ENCODE assay signal across 28 cellular contexts in genomic region chr17:2704890-2705248, GRCh38. TPM values are rescaled to one million over a fixed set of nuclear protein-coding genes. Genes with fewer than 3 reads are reported as not detected.
DNase-seq lines count a peak whose midpoint lies in the region; ATAC-seq, FAIRE-seq and TF ChIP-seq lines count a peak whose summit lies in the region.
"Had no signal": no experiment of that assay in that cellular context is flagged by ENCODE, and none has a peak within 500 bp of the region (broad histone marks: within the 10 kb centered on the region; RNA-seq: fewer than 3 reads in every experiment).

No MANE protein-coding gene starts in this region.

- H3K27ac Mint-ChIP-seq in CD4-positive, alpha-beta memory T cell = peak overlapping the region in 4 of 7 donors; percentile 57 to 78 (median 66)
- H3K27ac Mint-ChIP-seq: activated CD4-positive, alpha-beta memory T cell treated with anti-CD3 and anti-CD28 coated beads for 36 hours; stimulated activated naive CD8-positive, alpha-beta T cell treated with anti-CD3 and anti-CD28 coated beads, Interleukin-15, Interleukin-2, amounts not matched to agents 100 ng/mL and 50 ng/mL, for 24 hours had no signal

- no peak overlapping the region for H3K14ac ChIP-seq in H1 (ENCODE audit: insufficient read length)

- H4K91ac ChIP-seq in H1 (replicated peaks; ENCODE audit: insufficient read length, low read length) = no peak overlapping the region

- peaks cover 9 to 49% of the 10 kb centered on the region in 2 experiments; a peak in 3 of 4 replicates for H3K79me2 ChIP-seq in H1 (ENCODE audit: control insufficient read depth in 1 of 2, insufficient read depth in 2 of 2, low read length in 2 of 2)

- H3K56ac ChIP-seq in H1 (replicated peaks; ENCODE audit: insufficient read length, low read depth, low read length) = no peak overlapping the region

- H4K8ac ChIP-seq in H1 (ENCODE audit: extremely low read depth, insufficient read depth, low read length) = peak overlapping the region; percentile 3; the same call in 1 of the 2 replicates

- H3K27me3 Mint-ChIP-seq in CD4-positive, alpha-beta memory T cell = no peaks in the 10 kb centered on the region
- H3K27me3 Mint-ChIP-seq: activated CD4-positive, alpha-beta memory T cell treated with anti-CD3 and anti-CD28 coated beads for 36 hours; central memory CD8-positive, alpha-beta T cell; naive B cell; stimulated activated naive CD8-positive, alpha-beta T cell treated with anti-CD3 and anti-CD28 coated beads, Interleukin-15, Interleukin-2, amounts not matched to agents 100 ng/mL and 50 ng/mL, for 24 hours had no signal

- no peak overlapping the region for H3K4me3 Mint-ChIP-seq in CD4-positive, alpha-beta memory T cell
- H3K4me3 Mint-ChIP-seq: activated CD4-positive, alpha-beta memory T cell treated with anti-CD3 and anti-CD28 coated beads for 36 hours; central memory CD8-positive, alpha-beta T cell; naive B cell; stimulated activated naive CD8-positive, alpha-beta T cell treated with anti-CD3 and anti-CD28 coated beads, Interleukin-15, Interleukin-2, amounts not matched to agents 100 ng/mL and 50 ng/mL, for 24 hours had no signal

- no peak for TF ChIP-seq POLR2A in H1 (IDR thresholded peaks at IDR 0.05; ENCODE audit: control extremely low read depth in 1 of 2, low read depth in 2 of 2, low read length in 2 of 2)

- no peaks in the 10 kb centered on the region for H3K23me2 ChIP-seq in H1 (ENCODE audit: low read depth, low read length)

- H4K5ac ChIP-seq in H1 (ENCODE audit: insufficient read length, low read depth, low read length) = no peak overlapping the region

- no peaks in the 10 kb centered on the region for H3K27me3 ChIP-seq in CD4-positive, alpha-beta memory T cell (ENCODE audit: insufficient read depth, low read length)
- no peaks in the 10 kb centered on the region for H3K27me3 ChIP-seq in H1 (replicated peaks in 1 of 4; ENCODE audit: control insufficient read depth in 3 of 4, extremely low read depth in 1 of 4, insufficient read depth in 3 of 4, low read length in 3 of 4)
- no peaks in the 10 kb centered on the region for H3K27me3 ChIP-seq in psoas muscle (ENCODE audit: insufficient read depth in 3 of 3, low read length in 2 of 3)
- H3K27me3 ChIP-seq: heart right ventricle, pancreas, right atrium auricular region, thyroid gland had no signal

- no peak overlapping the region for H2AK5ac ChIP-seq in H1 (ENCODE audit: low read depth, low read length)

- peaks cover 7 to 24% of the 10 kb centered on the region in 2 donors for H3K36me3 Mint-ChIP-seq in CD4-positive, alpha-beta memory T cell
- H3K36me3 Mint-ChIP-seq: naive B cell had no signal

- FAIRE-seq in H1 (lab: Jason Lieb, UNC) = no peak
- FAIRE-seq: D721Med, pancreas had no signal

- intact Hi-C loops in CD4-positive, alpha-beta memory T cell (cut with micrococcal nuclease) = no loop called here
- intact Hi-C loops in psoas muscle (cut with DNase I) = loop anchor here (5.0 to 10.0 kb wide), 3 partner anchors 190 to 288 kb away; partner anchors contain the start of gene METTL16 (in 2 of the 2)

- H2BK20ac ChIP-seq in H1 (ENCODE audit: low read length) = no peak overlapping the region

- no peak overlapping the region for H3K4ac ChIP-seq in H1 (replicated peaks; ENCODE audit: insufficient read length, low read depth, low read length)

- no peak overlapping the region for H2BK12ac ChIP-seq in H1 (ENCODE audit: low read depth, low read length)

- H3K4me1 ChIP-seq in CD4-positive, alpha-beta memory T cell (ENCODE audit: insufficient read depth, low read length) = peaks cover 21% of the 10 kb centered on the region
- H3K4me1 ChIP-seq in HEK293 (ENCODE audit: control insufficient read depth, insufficient read depth, low read length) = peaks cover 13% of the 10 kb centered on the region
- H3K4me1 ChIP-seq in H1 (replicated peaks in 1 of 4; ENCODE audit: control insufficient read depth in 3 of 4, insufficient read depth in 4 of 4, low read length in 3 of 4) = peaks cover 4 to 17% (median 10%) of the 10 kb centered on the region in 4 experiments; a peak in 6 of 7 replicates
- H3K4me1 ChIP-seq in psoas muscle = peaks cover 47% of the 10 kb centered on the region

- no peak overlapping the region for H2AFZ ChIP-seq in H1 (ENCODE audit: low read length)

- H2BK5ac ChIP-seq in H1 (ENCODE audit: low read depth, low read length) = no peak overlapping the region

- no peak overlapping the region for H3K18ac ChIP-seq in H1 (ENCODE audit: extremely low read depth, low read length)

- WGBS in H1 (ENCODE audit: extremely low coverage in 1 of 2, insufficient coverage in 1 of 2, insufficient read length in 1 of 2, insufficient replicate concordance in 2 of 2, low coverage in 1 of 2, low lambda C conversion rate in 2 of 2, missing lambda C conversion rate in 1 of 2), 2 experiments = 100% methylated on average over 3 of the region's 4 CpGs; no CpG with 5 or more reads in 1 of the 2 experiments
- 49 to 60% (median 54%) methylated on average over 4 of the region's 4 CpGs for WGBS in psoas muscle, 3 donors

- H3K4me2 ChIP-seq in H1 (ENCODE audit: insufficient read depth in 1 of 2, low read depth in 2 of 2, low read length in 2 of 2) = no peak overlapping the region

- TF ChIP-seq EP300 in H1 (IDR thresholded peaks at IDR 0.05; ENCODE audit: borderline replicate concordance in 1 of 2, low read depth in 2 of 2, low read length in 2 of 2) = no peak

- H3K4me3 ChIP-seq in CD4-positive, alpha-beta memory T cell (ENCODE audit: low read length in 2 of 2) = no peak overlapping the region
- H3K4me3 ChIP-seq in HEK293 (ENCODE audit: low read depth, low read length) (no peak overlapping the region), H1 (ENCODE audit: extremely low read depth in 1 of 4, insufficient read depth in 2 of 4, low read depth in 3 of 4, low read length in 4 of 4) (no peak overlapping the region), psoas muscle (no peak overlapping the region)
- H3K4me3 ChIP-seq: pancreas, right atrium auricular region, thyroid gland had no signal

- H3K9me3 ChIP-seq in CD4-positive, alpha-beta memory T cell (ENCODE audit: control insufficient read depth in 1 of 2, low read length in 2 of 2) = no peaks in the 10 kb centered on the region
- H3K9me3 ChIP-seq in HEK293 (ENCODE audit: control insufficient read depth, insufficient read depth, low read depth, low read length) = no peaks in the 10 kb centered on the region
- no peaks in the 10 kb centered on the region for H3K9me3 ChIP-seq in H1 (ENCODE audit: insufficient read depth in 2 of 2, low read depth in 1 of 2, low read length in 1 of 2)
- no peaks in the 10 kb centered on the region for H3K9me3 ChIP-seq in psoas muscle
- H3K9me3 ChIP-seq: heart right ventricle, pancreas, right atrium auricular region, thyroid gland had no signal

- TF ChIP-seq RAD21 in H1 (IDR thresholded peaks at IDR 0.05 in 1 of 2, conservative IDR thresholded peaks at IDR 0.05 in 1 of 2; ENCODE audit: low read depth in 2 of 2, low read length in 2 of 2) = no peak

- CTCF ChIA-PET in CD4-positive, alpha-beta memory T cell (lab: Charles Lee; ENCODE audit: partially characterized antibody) = no interaction called here
- CTCF ChIA-PET in HEK293 (lab: Yijun Ruan, JAX) (interaction anchor here (1.0 kb wide), 1 partner anchor 81 kb away, joined by 4 read pairs; no protein-coding TSS in a partner anchor), H1 (lab: Charles Lee; ENCODE audit: partially characterized antibody) (interaction anchor here (0.6 to 1.4 kb wide), 5 partner anchors 9 to 303 kb away, joined by 3 read pairs; no protein-coding TSS in a partner anchor)

- H3K9me3 Mint-ChIP-seq in CD4-positive, alpha-beta memory T cell = no peaks in the 10 kb centered on the region
- H3K9me3 Mint-ChIP-seq: activated CD4-positive, alpha-beta memory T cell treated with anti-CD3 and anti-CD28 coated beads for 36 hours; central memory CD8-positive, alpha-beta T cell; naive B cell; stimulated activated naive CD8-positive, alpha-beta T cell treated with anti-CD3 and anti-CD28 coated beads, Interleukin-15, Interleukin-2, amounts not matched to agents 100 ng/mL and 50 ng/mL, for 24 hours had no signal

- peaks cover 5 to 35% of the 10 kb centered on the region in 2 experiments for H4K20me1 ChIP-seq in H1 (replicated peaks in 1 of 2; ENCODE audit: control insufficient read depth in 1 of 2, insufficient read depth in 2 of 2, low read length in 2 of 2)

- TF ChIP-seq CTCF in HEK293 (tag by site-specific recombination; IDR thresholded peaks at IDR 0.05) (no peak), H1 (IDR thresholded peaks at IDR 0.05; ENCODE audit: control extremely low read depth in 1 of 3, insufficient read depth in 1 of 3, low read depth in 1 of 3, low read length in 3 of 3) (no peak), psoas muscle (IDR thresholded peaks at IDR 0.05) (no peak)

- H3K27ac ChIP-seq in CD4-positive, alpha-beta memory T cell (ENCODE audit: low read depth, low read length) = no peak overlapping the region
- H3K27ac ChIP-seq in HEK293 (ENCODE audit: extremely low read depth, low read depth, low read length) (no peak overlapping the region), H1 (ENCODE audit: low read depth, low read length) (no peak overlapping the region), psoas muscle (peak overlapping the region; percentile 16)
- H3K27ac ChIP-seq: pancreas, thyroid gland had no signal

- H3K79me1 ChIP-seq in H1 (ENCODE audit: low read depth, low read length) = peaks cover 12% of the 10 kb centered on the region

- no peak for DNase-seq in CD4-positive, alpha-beta memory T cell
- DNase-seq in H1 (ENCODE audit: low read depth in 1 of 2, low spot score in 2 of 2) (no peak), psoas muscle (peak in 1 of 2 donors; percentile 41), amniotic stem cell (lab: John Stamatoyannopoulos, UW) (no peak), NCI-H510A treated with DMSO at 0.1 percent for 48 hours (lab: John Stamatoyannopoulos, UW) (no peak), DMS53 treated with DMSO at 0.1 percent for 48 hours (lab: John Stamatoyannopoulos, UW; ENCODE audit: unreplicated experiment) (no peak)
- DNase-seq: activated CD4-positive, alpha-beta memory T cell treated with anti-CD3 and anti-CD28 coated beads for 36 hours; activated CD4-positive, CD25-positive, alpha-beta regulatory T cell; activated T-cell treated with anti-CD3 and anti-CD28 coated beads for 4 hours; anterior cingulate cortex; C1 segment of cervical spinal cord; heart right ventricle; naive B cell; NCI-H2029 treated with DMSO at 0.1 percent for 48 hours; OCI-M1; stimulated activated CD4-positive, alpha-beta T cell treated with anti-CD3 and anti-CD28 coated beads, Interleukin-4, amount 100 ng/mL, for 1 hour; T1000; thyroid gland had no signal

- H3K4me1 Mint-ChIP-seq in CD4-positive, alpha-beta memory T cell = peaks cover 13 to 28% (median 22%) of the 10 kb centered on the region in 4 donors

- no peak overlapping the region; a peak in 1 of 7 replicates for H3K9ac ChIP-seq in H1 (replicated peaks in 1 of 4; ENCODE audit: extremely low read depth in 1 of 4, low read depth in 3 of 4, low read length in 3 of 4)

- ATAC-seq in psoas muscle = no peak
- no peak for ATAC-seq in GM19452 (IDR thresholded peaks at IDR 0.05; ENCODE audit: unreplicated experiment)
- ATAC-seq: heart right ventricle, pancreas had no signal

- no peak overlapping the region for H2BK120ac ChIP-seq in H1 (replicated peaks; ENCODE audit: low read depth, low read length)

- no peak overlapping the region for H3K23ac ChIP-seq in H1 (ENCODE audit: insufficient read length)

- no peak overlapping the region for H2BK15ac ChIP-seq in H1 (ENCODE audit: low read length)

- peaks cover 9% of the 10 kb centered on the region for H3K36me3 ChIP-seq in CD4-positive, alpha-beta memory T cell (ENCODE audit: insufficient read depth, low read length)
- H3K36me3 ChIP-seq in HEK293 (ENCODE audit: control insufficient read depth in 2 of 2, insufficient read depth in 1 of 2, low read length in 2 of 2) (peaks cover 4 to 47% of the 10 kb centered on the region in 2 experiments; a peak in 2 of 3 replicates), H1 (ENCODE audit: control insufficient read depth in 2 of 4, insufficient read depth in 4 of 4, low read length in 3 of 4) (peaks cover 0 to 19% (median 12%) of the 10 kb centered on the region in 4 experiments; a peak in 7 of 8 replicates), psoas muscle (ENCODE audit: insufficient read depth in 1 of 2, low read depth in 1 of 2) (peaks cover 3 to 45% of the 10 kb centered on the region in 2 donors)

- POLR2A ChIA-PET in CD4-positive, alpha-beta memory T cell (lab: Charles Lee; ENCODE audit: partially characterized antibody) = no interaction called here
- POLR2A ChIA-PET in HEK293 (lab: Yijun Ruan, JAX) (interaction anchor here (1.3 kb wide), 1 partner anchor 194 kb away, joined by 3 read pairs; no protein-coding TSS in a partner anchor), H1 (lab: Charles Lee; ENCODE audit: partially characterized antibody) (interaction anchor here (0.9 to 1.3 kb wide), 3 partner anchors 10 to 34 kb away, joined by 3 to 5 read pairs (median 4); no protein-coding TSS in a partner anchor)

RNA-seq across cellular contexts. Expression of gene CLUH, which starts 6.7 kb away (rescaled TPM):
- 10 to 100 TPM; 43.5 to 44.1 TPM for total RNA-seq in CD4-positive, alpha-beta memory T cell
- polyA plus RNA-seq in CD4-positive, alpha-beta memory T cell = 10 to 100 TPM in 1 of 2 donors, 1 to 10 TPM in 1; 5.5 to 14.7 TPM
- total RNA-seq in H1 (2021; fragmentation: NEBNext Ultra II Directional; extraction: Animal tissue kit (Norgen Biotek cat#: 25700)) = 93.6 and 98.6 TPM in 2 replicates
- polyA plus RNA-seq in H1 (2011; rRNA removed) = 33.6 and 46.8 TPM in 2 replicates
- polyA plus RNA-seq in H1 (2011; cell fraction: cytosol; rRNA removed) = 32.3 TPM
- 142 TPM for polyA plus RNA-seq in H1 (2011; cell fraction: nucleus; rRNA removed)
- 64.3 to 76.7 TPM (median 69.8 TPM) in 4 replicates for polyA plus RNA-seq in H1 (2012, experiment 1 of 2)
- polyA plus RNA-seq in H1 (2012, experiment 2 of 2) = 44.8 TPM
- polyA plus RNA-seq in H1 (2013, experiment 1 of 2) = 45.6 TPM
- polyA plus RNA-seq in H1 (2013, experiment 2 of 2) = 39.5 TPM
- polyA minus RNA-seq in H1 (2011; rRNA and poly(A)+ RNA removed) = 24.7 and 34.6 TPM in 2 replicates
- polyA minus RNA-seq in H1 (2011; cell fraction: cytosol; rRNA and poly(A)+ RNA removed) = 32.9 TPM
- 44.5 TPM for polyA minus RNA-seq in H1 (2011; cell fraction: nucleus; rRNA and poly(A)+ RNA removed)
- 100 to 1,000 TPM; 105 to 218 (median 132) TPM for total RNA-seq in psoas muscle
- polyA plus RNA-seq in psoas muscle = 100 to 1,000 TPM in 2 of 3 donors, 10 to 100 TPM in 1; 92.2 to 130 (median 117) TPM

RNA-seq across cellular contexts. Expression of gene CCDC92B, which starts 44.6 kb away (rescaled TPM):
- total RNA-seq in CD4-positive, alpha-beta memory T cell = under 1 TPM; 0.32 to 0.47 TPM
- polyA plus RNA-seq in CD4-positive, alpha-beta memory T cell = not detected
- 11.9 and 12.1 TPM in 2 replicates for total RNA-seq in H1 (2021; fragmentation: NEBNext Ultra II Directional; extraction: Animal tissue kit (Norgen Biotek cat#: 25700))
- polyA plus RNA-seq in H1 (2011; rRNA removed) (5.5 and 9.0 TPM in 2 replicates), psoas muscle (under 1 TPM; 0.01 to 0.09 (median 0.04) TPM)
- 5.5 TPM for polyA plus RNA-seq in H1 (2011; cell fraction: cytosol; rRNA removed)
- polyA plus RNA-seq in H1 (2011; cell fraction: nucleus; rRNA removed) = 11.0 TPM
- 9.2 to 11.7 TPM (median 11.1 TPM) in 4 replicates for polyA plus RNA-seq in H1 (2012, experiment 1 of 2)
- 12.5 TPM for polyA plus RNA-seq in H1 (2012, experiment 2 of 2)
- 8.5 TPM for polyA plus RNA-seq in H1 (2013, experiment 1 of 2)
- polyA plus RNA-seq in H1 (2013, experiment 2 of 2) = 8.3 TPM
- 4.7 and 10.4 TPM in 2 replicates for polyA minus RNA-seq in H1 (2011; rRNA and poly(A)+ RNA removed)
- polyA minus RNA-seq in H1 (2011; cell fraction: cytosol; rRNA and poly(A)+ RNA removed) = 6.5 TPM
- polyA minus RNA-seq in H1 (2011; cell fraction: nucleus; rRNA and poly(A)+ RNA removed) = 4.9 TPM
- total RNA-seq in psoas muscle = under 1 TPM in 1 of 4 donors, not detected in 3; 0.23 TPM
- total RNA-seq: fibroblast of villous mesenchyme, MCF 10A, right atrium auricular region had no signal
- polyA plus RNA-seq: AG04450 had no signal
